Comparison of ENCODE assay signal across 22 cellular contexts in genomic region chr20:32898721-32899120, GRCh38. TPM values are rescaled to one million over a fixed set of nuclear protein-coding genes. Genes with fewer than 3 reads are reported as not detected.
DNase-seq lines count a peak whose midpoint lies in the region; TF ChIP-seq lines count a peak whose summit lies in the region.
"Had no signal": no experiment of that assay in that cellular context is flagged by ENCODE, and none has a peak within 500 bp of the region (broad histone marks: within the 10 kb centered on the region; RNA-seq: fewer than 3 reads in every experiment).

No MANE protein-coding gene starts in this region.

- no peak for TF ChIP-seq CTCF in AG10803 (conservative IDR thresholded peaks at IDR 0.05; ENCODE audit: low read length)

- H3K9me3 ChIP-seq in GM23248 (ENCODE audit: low read depth) = no peaks in the 10 kb centered on the region
- H3K9me3 ChIP-seq: body of pancreas, ovary, spleen had no signal

- peak overlapping the region; percentile 29 for H3K27ac ChIP-seq in GM23248
- H3K27ac ChIP-seq: body of pancreas, ovary, spleen, VCaP had no signal

- H4K20me1 ChIP-seq in GM23248 (ENCODE audit: insufficient read depth) = no peaks in the 10 kb centered on the region

- no peaks in the 10 kb centered on the region for H3K27me3 ChIP-seq in GM23248 (replicated peaks; ENCODE audit: insufficient read depth)
- H3K27me3 ChIP-seq: body of pancreas, ovary, spleen had no signal

- WGBS in GM23248 (ENCODE audit: low coverage in 1 of 2, low lambda C conversion rate in 2 of 2, missing lambda C conversion rate in 2 of 2), 2 experiments = 23 to 25% methylated on average over 5 of the region's 5 CpGs

- no peaks in the 10 kb centered on the region for H3K4me1 Mint-ChIP-seq in activated T-helper 1 cell treated with anti-CD3 and anti-CD28 coated beads, Interleukin-12 subunit alpha, Interleukin-12 subunit beta, Interleukin-2, Interleukin-4 antibody, amounts not matched to agents 30 ng/mL and 10 ng/mL and 1 ng/mL, durations not matched to agents 14 hours and 24 hours and 36 hours (ENCODE audit: low read depth)

- H3K4me2 ChIP-seq in GM23248 (ENCODE audit: unreplicated experiment) = no peak overlapping the region

- H3K4me1 ChIP-seq in GM23248 (ENCODE audit: insufficient read depth) = peaks cover 5% of the 10 kb centered on the region; the same call in 1 of the 2 replicates
- H3K4me1 ChIP-seq: body of pancreas had no signal

- no peak overlapping the region for H3K9ac ChIP-seq in GM23248

- H3K4me3 ChIP-seq in AG10803 (ENCODE audit: low read length) (no peak overlapping the region), GM23248 (no peak overlapping the region)
- H3K4me3 ChIP-seq: body of pancreas, ovary, spleen had no signal

- no peak overlapping the region for H2AFZ ChIP-seq in GM23248

- no peaks in the 10 kb centered on the region for H3K9me2 ChIP-seq in GM23248 (ENCODE audit: insufficient read depth)

- H3K27ac Mint-ChIP-seq in activated T-helper 1 cell treated with anti-CD3 and anti-CD28 coated beads, Interleukin-12 subunit alpha, Interleukin-12 subunit beta, Interleukin-2, Interleukin-4 antibody, amounts not matched to agents 30 ng/mL and 10 ng/mL and 1 ng/mL, durations not matched to agents 14 hours and 24 hours and 36 hours = no peak overlapping the region
- H3K27ac Mint-ChIP-seq: B cell; H9; stimulated activated naive CD8-positive, alpha-beta T cell treated with anti-CD3 and anti-CD28 coated beads, Interleukin-15, Interleukin-2, amounts not matched to agents 100 ng/mL and 50 ng/mL, for 24 hours had no signal

- H3K36me3 ChIP-seq in GM23248 (ENCODE audit: low read depth) = no peaks in the 10 kb centered on the region
- H3K36me3 ChIP-seq: ovary, spleen had no signal

- H3K79me2 ChIP-seq in GM23248 (ENCODE audit: insufficient read depth) = no peaks in the 10 kb centered on the region

- no peaks in the 10 kb centered on the region for H3K9me3 Mint-ChIP-seq in activated T-helper 1 cell treated with anti-CD3 and anti-CD28 coated beads, Interleukin-12 subunit alpha, Interleukin-12 subunit beta, Interleukin-2, Interleukin-4 antibody, amounts not matched to agents 30 ng/mL and 10 ng/mL and 1 ng/mL, durations not matched to agents 14 hours and 24 hours and 36 hours
- H3K9me3 Mint-ChIP-seq: H9; stimulated activated naive CD8-positive, alpha-beta T cell treated with anti-CD3 and anti-CD28 coated beads, Interleukin-15, Interleukin-2, amounts not matched to agents 100 ng/mL and 50 ng/mL, for 24 hours had no signal

- H3F3A ChIP-seq in GM23248 (ENCODE audit: insufficient read depth) = peaks cover 5% of the 10 kb centered on the region

- in situ Hi-C loops in GM23248 (cut with MboI) = no loop called here

- DNase-seq in AG10803 (ENCODE audit: low read depth) (peak; percentile 95), GM23248 (peak; percentile 92), amniotic stem cell (lab: John Stamatoyannopoulos, UW) (peak; percentile 26), kidney tubule cell (ENCODE audit: low spot score) (peak; percentile 13), SKM-1 treated with dmso at 0.1 percent for 144 hours (lab: John Stamatoyannopoulos, UW; ENCODE audit: unreplicated experiment) (no peak), RPMI8226 (no peak), mesenteric fat pad (ENCODE audit: low spot score) (no peak)
- DNase-seq in activated T-helper 1 cell treated with anti-CD3 and anti-CD28 coated beads, Interleukin-12 subunit alpha, Interleukin-12 subunit beta, Interleukin-2, Interleukin-4 antibody, amounts not matched to agents 30 ng/mL and 10 ng/mL and 1 ng/mL, durations not matched to agents 14 hours and 24 hours and 36 hours (ENCODE audit: low spot score) = no peak
- DNase-seq: activated CD8-positive, alpha-beta memory T cell treated with anti-CD3 and anti-CD28 coated beads for 24 hours; activated gamma-delta T cell treated with Interleukin-2 at 50 U/mL for 16 hours; body of pancreas; DMS53; H9; hippocampal formation; NCI-H2107; NCI-H774; ovary; spleen had no signal

- no peaks in the 10 kb centered on the region for H3K27me3 Mint-ChIP-seq in activated T-helper 1 cell treated with anti-CD3 and anti-CD28 coated beads, Interleukin-12 subunit alpha, Interleukin-12 subunit beta, Interleukin-2, Interleukin-4 antibody, amounts not matched to agents 30 ng/mL and 10 ng/mL and 1 ng/mL, durations not matched to agents 14 hours and 24 hours and 36 hours (ENCODE audit: insufficient read depth)
- H3K27me3 Mint-ChIP-seq: B cell; stimulated activated naive CD8-positive, alpha-beta T cell treated with anti-CD3 and anti-CD28 coated beads, Interleukin-15, Interleukin-2, amounts not matched to agents 100 ng/mL and 50 ng/mL, for 24 hours had no signal

- intact Hi-C loops in activated T-helper 1 cell treated with anti-CD3 and anti-CD28 coated beads, Interleukin-12 subunit alpha, Interleukin-12 subunit beta, Interleukin-2, Interleukin-4 antibody, amounts not matched to agents 30 ng/mL and 10 ng/mL and 1 ng/mL, durations not matched to agents 14 hours and 24 hours and 36 hours (cut with micrococcal nuclease) = no loop called here

- H3K36me3 Mint-ChIP-seq in activated T-helper 1 cell treated with anti-CD3 and anti-CD28 coated beads, Interleukin-12 subunit alpha, Interleukin-12 subunit beta, Interleukin-2, Interleukin-4 antibody, amounts not matched to agents 30 ng/mL and 10 ng/mL and 1 ng/mL, durations not matched to agents 14 hours and 24 hours and 36 hours (ENCODE audit: low read depth) = no peaks in the 10 kb centered on the region

- no peak overlapping the region for H3K4me3 Mint-ChIP-seq in activated T-helper 1 cell treated with anti-CD3 and anti-CD28 coated beads, Interleukin-12 subunit alpha, Interleukin-12 subunit beta, Interleukin-2, Interleukin-4 antibody, amounts not matched to agents 30 ng/mL and 10 ng/mL and 1 ng/mL, durations not matched to agents 14 hours and 24 hours and 36 hours
- H3K4me3 Mint-ChIP-seq: B cell; H9; stimulated activated naive CD8-positive, alpha-beta T cell treated with anti-CD3 and anti-CD28 coated beads, Interleukin-15, Interleukin-2, amounts not matched to agents 100 ng/mL and 50 ng/mL, for 24 hours had no signal

RNA-seq across cellular contexts. Expression of gene EFCAB8, which starts 40.0 kb away (rescaled TPM):
- 0.13 TPM in 1 of 2 replicates, not detected in the other for total RNA-seq in GM23248 (2014; rRNA removed; shearing (Covaris generic))
- not detected in 2 replicates for polyA plus RNA-seq in GM23248 (2016; fragmentation: Nextera tagmentation; extraction: Ambion mirVana)
- 0.05 and 0.39 TPM in 2 replicates for total RNA-seq in activated T-helper 1 cell treated with anti-CD3 and anti-CD28 coated beads, Interleukin-12 subunit alpha, Interleukin-12 subunit beta, Interleukin-2, Interleukin-4 antibody, amounts not matched to agents 30 ng/mL and 10 ng/mL and 1 ng/mL, durations not matched to agents 14 hours and 24 hours and 36 hours
- 0.39 TPM for total RNA-seq in mesenteric fat pad
- total RNA-seq: dermis microvascular lymphatic vessel endothelial cell had no signal
- polyA plus RNA-seq: ovary had no signal

Comparison
In these comparisons a context has a peak if more than half of its experiments do, and no peak if none do; other contexts are left out.
1. DNase-seq: peak in AG10803 (single experiment), GM23248 (single experiment), amniotic stem cell (single experiment) and kidney tubule cell (single experiment); none in SKM-1 treated with dmso at 0.1 percent for 144 hours (single experiment), activated T-helper 1 cell treated with anti-CD3 and anti-CD28 coated beads, Interleukin-12 subunit alpha, Interleukin-12 subunit beta, Interleukin-2, Interleukin-4 antibody, amounts not matched to agents 30 ng/mL and 10 ng/mL and 1 ng/mL, durations not matched to agents 14 hours and 24 hours and 36 hours (single experiment), RPMI8226 (single experiment) and mesenteric fat pad (single experiment).